In genomic region chr13:73089216-73089615, GRCh38 we compare ENCODE assay signal across 1 cellular context.
TF ChIP-seq lines count a peak whose summit lies in the region.

No MANE protein-coding gene starts in this region.

TF ChIP-seq in A549, 52 proteins besides CTCF, POLR2A, EP300 and RAD21 (continued from another document):
- TF ChIP-seq, protein P1, sequence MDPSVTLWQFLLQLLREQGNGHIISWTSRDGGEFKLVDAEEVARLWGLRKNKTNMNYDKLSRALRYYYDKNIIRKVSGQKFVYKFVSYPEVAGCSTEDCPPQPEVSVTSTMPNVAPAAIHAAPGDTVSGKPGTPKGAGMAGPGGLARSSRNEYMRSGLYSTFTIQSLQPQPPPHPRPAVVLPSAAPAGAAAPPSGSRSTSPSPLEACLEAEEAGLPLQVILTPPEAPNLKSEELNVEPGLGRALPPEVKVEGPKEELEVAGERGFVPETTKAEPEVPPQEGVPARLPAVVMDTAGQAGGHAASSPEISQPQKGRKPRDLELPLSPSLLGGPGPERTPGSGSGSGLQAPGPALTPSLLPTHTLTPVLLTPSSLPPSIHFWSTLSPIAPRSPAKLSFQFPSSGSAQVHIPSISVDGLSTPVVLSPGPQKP (IDR thresholded peaks at IDR 0.05; ENCODE audit: low read depth, low read length): no peak
- TF ChIP-seq SREBF2 (IDR thresholded peaks at IDR 0.05) (no peak), HOXB5 (CRISPR knock-in tag; IDR thresholded peaks at IDR 0.05) (no peak), HEYL (CRISPR knock-in tag; IDR thresholded peaks at IDR 0.05) (no peak), CBX2 (IDR thresholded peaks at IDR 0.05; ENCODE audit: borderline replicate concordance, low read depth) (no peak), NR3C1 (IDR thresholded peaks at IDR 0.05) (no peak), HOXA7 (CRISPR knock-in tag; IDR thresholded peaks at IDR 0.05) (no peak)
- TF ChIP-seq, protein P2, sequence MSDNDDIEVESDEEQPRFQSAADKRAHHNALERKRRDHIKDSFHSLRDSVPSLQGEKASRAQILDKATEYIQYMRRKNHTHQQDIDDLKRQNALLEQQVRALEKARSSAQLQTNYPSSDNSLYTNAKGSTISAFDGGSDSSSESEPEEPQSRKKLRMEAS (IDR thresholded peaks at IDR 0.05): no peak
